In the genomic region with DNA sequence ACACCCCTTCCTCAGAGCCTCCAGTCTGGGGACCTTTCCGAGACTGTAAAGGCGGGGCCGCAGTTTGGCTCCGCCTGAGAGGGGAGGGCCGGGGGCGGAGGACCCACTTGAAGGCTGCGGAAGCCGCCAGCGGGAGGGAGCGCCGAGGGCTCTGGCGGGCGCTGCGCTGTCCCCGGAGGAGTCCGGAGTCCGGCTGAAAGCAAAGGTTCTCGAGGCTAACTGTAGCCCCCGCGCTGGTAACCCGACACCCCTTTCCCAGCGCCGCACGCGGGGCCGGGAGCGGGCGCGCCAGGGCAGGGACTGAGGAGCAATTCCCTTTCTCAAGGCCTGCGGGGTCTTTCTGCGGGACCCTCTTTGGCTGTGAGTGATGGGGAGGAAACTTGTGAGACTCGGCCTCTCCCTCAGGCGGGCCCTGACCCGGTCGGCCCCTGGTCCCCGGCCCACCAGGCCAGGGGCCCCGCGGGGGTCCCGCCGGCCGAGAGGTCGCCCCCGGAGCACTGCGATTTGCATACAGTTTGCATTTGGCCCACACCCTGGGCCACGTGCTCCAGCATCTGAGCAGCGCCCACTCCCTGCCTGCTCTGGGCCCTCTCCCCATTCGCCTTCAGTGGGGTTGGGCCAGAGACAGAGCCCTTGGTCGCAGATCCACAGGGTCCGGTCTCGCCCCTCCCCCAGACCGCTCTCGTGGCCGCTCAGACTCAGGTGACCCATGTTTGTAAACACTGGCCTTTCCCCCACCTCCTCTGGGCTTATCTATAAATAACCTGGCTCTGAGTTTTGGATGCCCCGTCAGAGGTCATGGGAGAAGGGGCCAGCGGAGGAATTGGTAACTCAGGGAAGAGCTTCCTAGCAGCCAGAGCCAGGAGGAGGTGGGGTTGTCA, we compare ENCODE assay signal across 9 cellular contexts. TPM values are rescaled to one million over a fixed set of nuclear protein-coding genes. Genes with fewer than 3 reads are reported as not detected.
DNase-seq lines count a peak whose midpoint lies in the region; ATAC-seq, FAIRE-seq and TF ChIP-seq lines count a peak whose summit lies in the region.
"Had no signal": no experiment of that assay in that cellular context is flagged by ENCODE, and none has a peak within 500 bp of the region (broad histone marks: within the 10 kb centered on the region; RNA-seq: fewer than 3 reads in every experiment).

No MANE protein-coding gene starts in this region.

- peak overlapping the region in 3 of 4 experiments; percentile 45 to 66 (median 65); a peak in 6 of 7 replicates for H3K9ac ChIP-seq in H1 (replicated peaks in 1 of 4; ENCODE audit: extremely low read depth in 1 of 4, low read depth in 3 of 4, low read length in 3 of 4)

- CTCF ChIA-PET in H1 (lab: Charles Lee; ENCODE audit: partially characterized antibody), result interaction anchor here (1.2 to 1.8 kb wide), 3 partner anchors 10 to 39 kb away, joined by 3 to 8 read pairs (median 6); no protein-coding TSS in a partner anchor

- TF ChIP-seq CTCF in H1 (IDR thresholded peaks at IDR 0.05; ENCODE audit: control extremely low read depth in 1 of 3, insufficient read depth in 1 of 3, low read depth in 1 of 3, low read length in 3 of 3), result no peak

- no peak overlapping the region for H2BK120ac ChIP-seq in H1 (replicated peaks; ENCODE audit: low read depth, low read length)

- no peak overlapping the region for H3K4ac ChIP-seq in H1 (replicated peaks; ENCODE audit: insufficient read length, low read depth, low read length)

- 1% methylated on average over 49 of the region's 55 CpGs; no CpG with 5 or more reads in 1 of the 2 experiments for WGBS in H1 (ENCODE audit: extremely low coverage in 1 of 2, insufficient coverage in 1 of 2, insufficient read length in 1 of 2, insufficient replicate concordance in 2 of 2, low coverage in 1 of 2, low lambda C conversion rate in 2 of 2, missing lambda C conversion rate in 1 of 2), 2 experiments

- peaks cover 0 to 6% (median 0%) of the 10 kb centered on the region in 4 experiments; a peak in 4 of 7 replicates for H3K27me3 ChIP-seq in H1 (replicated peaks in 1 of 4; ENCODE audit: control insufficient read depth in 3 of 4, extremely low read depth in 1 of 4, insufficient read depth in 3 of 4, low read length in 3 of 4)

- no peak for TF ChIP-seq RAD21 in H1 (IDR thresholded peaks at IDR 0.05 in 1 of 2, conservative IDR thresholded peaks at IDR 0.05 in 1 of 2; ENCODE audit: low read depth in 2 of 2, low read length in 2 of 2)

- H3K23me2 ChIP-seq in H1 (ENCODE audit: low read depth, low read length), result peaks cover 11% of the 10 kb centered on the region; the same call in 1 of the 2 replicates

- H4K91ac ChIP-seq in H1 (replicated peaks; ENCODE audit: insufficient read length, low read length), result peak overlapping the region; percentile 92

- H4K20me1 ChIP-seq in H1 (replicated peaks in 1 of 2; ENCODE audit: control insufficient read depth in 1 of 2, insufficient read depth in 2 of 2, low read length in 2 of 2), result no peaks in the 10 kb centered on the region

- H3K14ac ChIP-seq in H1 (ENCODE audit: insufficient read length), result no peak overlapping the region

- POLR2A ChIA-PET in H1 (lab: Charles Lee; ENCODE audit: partially characterized antibody), result interaction anchor here (0.7 to 1.2 kb wide), 6 partner anchors 9 to 262 kb away, joined by 3 to 7 read pairs (median 4); a partner anchor contains a TSS

- H4K8ac ChIP-seq in H1 (ENCODE audit: extremely low read depth, insufficient read depth, low read length), result peak overlapping the region; percentile 53; the same call in 1 of the 2 replicates

- H3K4me1 Mint-ChIP-seq in memory B cell, result peaks cover 3% of the 10 kb centered on the region

- peak overlapping the region; percentile 73 for H3K56ac ChIP-seq in H1 (replicated peaks; ENCODE audit: insufficient read length, low read depth, low read length)

- TF ChIP-seq POLR2A in H1 (IDR thresholded peaks at IDR 0.05; ENCODE audit: control extremely low read depth in 1 of 2, low read depth in 2 of 2, low read length in 2 of 2), result peak; percentile 48 to 93

- no peak overlapping the region for H2AK5ac ChIP-seq in H1 (ENCODE audit: low read depth, low read length)

- H3K4me1 ChIP-seq in H1 (replicated peaks in 1 of 4; ENCODE audit: control insufficient read depth in 3 of 4, insufficient read depth in 4 of 4, low read length in 3 of 4), result peaks cover 0 to 10% (median 1%) of the 10 kb centered on the region in 4 experiments; a peak in 4 of 7 replicates

- FAIRE-seq in H1 (lab: Jason Lieb, UNC), result no peak
- FAIRE-seq: A204.1 had no signal

- TF ChIP-seq EP300 in H1 (IDR thresholded peaks at IDR 0.05; ENCODE audit: borderline replicate concordance in 1 of 2, low read depth in 2 of 2, low read length in 2 of 2), result no peak

- no peaks in the 10 kb centered on the region for H3K79me1 ChIP-seq in H1 (ENCODE audit: low read depth, low read length)

- H2BK20ac ChIP-seq in H1 (ENCODE audit: low read length), result no peak overlapping the region

- peak overlapping the region; percentile 88 to 98 for H3K4me2 ChIP-seq in H1 (ENCODE audit: insufficient read depth in 1 of 2, low read depth in 2 of 2, low read length in 2 of 2)

- H3K27ac ChIP-seq in H1 (ENCODE audit: low read depth, low read length), result peak overlapping the region; percentile 88

- H3K9me3 ChIP-seq in H1 (ENCODE audit: insufficient read depth in 2 of 2, low read depth in 1 of 2, low read length in 1 of 2), result peaks cover 7% of the 10 kb centered on the region in 2 experiments; a peak in 2 of 4 replicates

- peak; percentile 87 for ATAC-seq in memory B cell (ENCODE audit: low read depth)

- no peak overlapping the region for H3K27ac Mint-ChIP-seq in memory B cell

- no peaks in the 10 kb centered on the region for H3K36me3 ChIP-seq in H1 (ENCODE audit: control insufficient read depth in 2 of 4, insufficient read depth in 4 of 4, low read length in 3 of 4)

- no peak overlapping the region for H3K23ac ChIP-seq in H1 (ENCODE audit: insufficient read length)

- peak overlapping the region; percentile 63 for H2BK5ac ChIP-seq in H1 (ENCODE audit: low read depth, low read length)

- peak; percentile 4 for DNase-seq in NCI-H1694 treated with DMSO at 0.1 percent for 48 hours (lab: John Stamatoyannopoulos, UW)
- no peak for DNase-seq in NCI-H1694 (lab: John Stamatoyannopoulos, UW)
- peak; percentile 60 for DNase-seq in NCI-H345 treated with DMSO at 0.1 percent for 48 hours (lab: John Stamatoyannopoulos, UW; ENCODE audit: unreplicated experiment)
- DNase-seq in activated CD8-positive, alpha-beta memory T cell treated with anti-CD3 and anti-CD28 coated beads for 4 hours (ENCODE audit: low read depth in 2 of 2), result peak; percentile 8 to 34
- DNase-seq in H1 (ENCODE audit: low read depth in 1 of 2, low spot score in 2 of 2), result peak; percentile 88 to 95
- peak; percentile 18 to 30 for DNase-seq in memory B cell (ENCODE audit: low spot score in 2 of 2)
- DNase-seq in stimulated activated CD4-positive, alpha-beta T cell treated with anti-CD3 and anti-CD28 coated beads, TNF-alpha, amount 100 ng/mL, for 48 hours (ENCODE audit: low read depth in 3 of 3), result peak; percentile 10 to 65 (median 48)
- DNase-seq in GF-D8 (lab: John Stamatoyannopoulos, UW), result no peak

- H3K18ac ChIP-seq in H1 (ENCODE audit: extremely low read depth, low read length), result peak overlapping the region; percentile 88

- peak overlapping the region; percentile 59 to 63 (median 60) for H3K4me3 ChIP-seq in H1 (ENCODE audit: extremely low read depth in 1 of 4, insufficient read depth in 2 of 4, low read depth in 3 of 4, low read length in 4 of 4)

- H3K9me3 Mint-ChIP-seq in memory B cell, result no peaks in the 10 kb centered on the region

- peak overlapping the region; percentile 67 for H4K5ac ChIP-seq in H1 (ENCODE audit: insufficient read length, low read depth, low read length)

- peak overlapping the region; percentile 68 for H3K4me3 Mint-ChIP-seq in memory B cell

- 0 out of 2 replicates have a peak overlapping the region, but pooled peaks have one; percentile 76 for H2BK12ac ChIP-seq in H1 (ENCODE audit: low read depth, low read length)

- 0 out of 2 replicates have a peak overlapping the region, but pooled peaks have one; percentile 23 for H2AFZ ChIP-seq in H1 (ENCODE audit: low read length)

- no peaks in the 10 kb centered on the region for H3K36me3 Mint-ChIP-seq in memory B cell

- H3K79me2 ChIP-seq in H1 (ENCODE audit: control insufficient read depth in 1 of 2, insufficient read depth in 2 of 2, low read length in 2 of 2), result no peaks in the 10 kb centered on the region

- peaks cover 24% of the 10 kb centered on the region for H3K27me3 Mint-ChIP-seq in memory B cell

- H2BK15ac ChIP-seq in H1 (ENCODE audit: low read length), result 0 out of 2 replicates have a peak overlapping the region, but pooled peaks have one; percentile 53

RNA-seq across cellular contexts. Expression of a gene that starts 0.5 kb away (rescaled TPM):
- total RNA-seq in H1 (2021; fragmentation: NEBNext Ultra II Directional; extraction: Animal tissue kit (Norgen Biotek cat#: 25700)), result 7.2 and 7.5 TPM in 2 replicates
- polyA plus RNA-seq in H1 (2011; rRNA removed), result 6.0 and 9.1 TPM in 2 replicates
- 7.8 TPM for polyA plus RNA-seq in H1 (2011; cell fraction: cytosol; rRNA removed)
- 10.1 TPM for polyA plus RNA-seq in H1 (2011; cell fraction: nucleus; rRNA removed)
- polyA plus RNA-seq in H1 (2012, experiment 1 of 2), result 6.6 to 9.7 TPM (median 7.5 TPM) in 4 replicates
- 8.8 TPM for polyA plus RNA-seq in H1 (2012, experiment 2 of 2)
- polyA plus RNA-seq in H1 (2013, experiment 1 of 2), result 11.2 TPM
- 12.0 TPM for polyA plus RNA-seq in H1 (2013, experiment 2 of 2)
- polyA minus RNA-seq in H1 (2011; rRNA and poly(A)+ RNA removed), result 3.1 and 3.6 TPM in 2 replicates
- 3.0 TPM for polyA minus RNA-seq in H1 (2011; cell fraction: cytosol; rRNA and poly(A)+ RNA removed)
- polyA minus RNA-seq in H1 (2011; cell fraction: nucleus; rRNA and poly(A)+ RNA removed), result 7.4 TPM

RNA-seq across cellular contexts. Expression of a gene that starts 2.6 kb away (rescaled TPM):
- not detected in 2 replicates for total RNA-seq in H1 (2021; fragmentation: NEBNext Ultra II Directional; extraction: Animal tissue kit (Norgen Biotek cat#: 25700))
- polyA plus RNA-seq in H1 (2011; rRNA removed), result not detected in 2 replicates
- not detected for polyA plus RNA-seq in H1 (2011; cell fraction: cytosol; rRNA removed)
- not detected for polyA plus RNA-seq in H1 (2011; cell fraction: nucleus; rRNA removed)
- not detected in 4 replicates for polyA plus RNA-seq in H1 (2012, experiment 1 of 2)
- polyA plus RNA-seq in H1 (2012, experiment 2 of 2), result not detected
- polyA plus RNA-seq in H1 (2013, experiment 1 of 2), result not detected
- not detected for polyA plus RNA-seq in H1 (2013, experiment 2 of 2)
- polyA minus RNA-seq in H1 (2011; rRNA and poly(A)+ RNA removed), result not detected in 2 replicates
- not detected for polyA minus RNA-seq in H1 (2011; cell fraction: cytosol; rRNA and poly(A)+ RNA removed)
- not detected for polyA minus RNA-seq in H1 (2011; cell fraction: nucleus; rRNA and poly(A)+ RNA removed)

RNA-seq across cellular contexts. Expression of a gene that starts 28.9 kb away (rescaled TPM):
- 1.1 and 1.3 TPM in 2 replicates for total RNA-seq in H1 (2021; fragmentation: NEBNext Ultra II Directional; extraction: Animal tissue kit (Norgen Biotek cat#: 25700))
- polyA plus RNA-seq in H1 (2011; rRNA removed), result 0.68 and 0.97 TPM in 2 replicates
- polyA plus RNA-seq in H1 (2011; cell fraction: cytosol; rRNA removed), result 0.65 TPM
- 2.8 TPM for polyA plus RNA-seq in H1 (2011; cell fraction: nucleus; rRNA removed)
- 0.46 to 1.5 TPM (median 0.54 TPM) in 4 replicates for polyA plus RNA-seq in H1 (2012, experiment 1 of 2)
- polyA plus RNA-seq in H1 (2012, experiment 2 of 2), result 0.26 TPM
- 0.97 TPM for polyA plus RNA-seq in H1 (2013, experiment 1 of 2)
- 0.85 TPM for polyA plus RNA-seq in H1 (2013, experiment 2 of 2)
- 0.90 and 1.4 TPM in 2 replicates for polyA minus RNA-seq in H1 (2011; rRNA and poly(A)+ RNA removed)
- not detected for polyA minus RNA-seq in H1 (2011; cell fraction: cytosol; rRNA and poly(A)+ RNA removed)
- 3.1 TPM for polyA minus RNA-seq in H1 (2011; cell fraction: nucleus; rRNA and poly(A)+ RNA removed)

Comparison
In these comparisons a context has a peak if more than half of its experiments do, and no peak if none do; other contexts are left out.
1. DNase-seq: peak in NCI-H1694 treated with DMSO at 0.1 percent for 48 hours (single experiment), NCI-H345 treated with DMSO at 0.1 percent for 48 hours (single experiment), activated CD8-positive, alpha-beta memory T cell treated with anti-CD3 and anti-CD28 coated beads for 4 hours (2 of 2), H1 (2 of 2), memory B cell (2 of 2) and stimulated activated CD4-positive, alpha-beta T cell treated with anti-CD3 and anti-CD28 coated beads, TNF-alpha, amount 100 ng/mL, for 48 hours (3 of 3); none in NCI-H1694 (single experiment) and GF-D8 (single experiment).